In the genomic region with DNA sequence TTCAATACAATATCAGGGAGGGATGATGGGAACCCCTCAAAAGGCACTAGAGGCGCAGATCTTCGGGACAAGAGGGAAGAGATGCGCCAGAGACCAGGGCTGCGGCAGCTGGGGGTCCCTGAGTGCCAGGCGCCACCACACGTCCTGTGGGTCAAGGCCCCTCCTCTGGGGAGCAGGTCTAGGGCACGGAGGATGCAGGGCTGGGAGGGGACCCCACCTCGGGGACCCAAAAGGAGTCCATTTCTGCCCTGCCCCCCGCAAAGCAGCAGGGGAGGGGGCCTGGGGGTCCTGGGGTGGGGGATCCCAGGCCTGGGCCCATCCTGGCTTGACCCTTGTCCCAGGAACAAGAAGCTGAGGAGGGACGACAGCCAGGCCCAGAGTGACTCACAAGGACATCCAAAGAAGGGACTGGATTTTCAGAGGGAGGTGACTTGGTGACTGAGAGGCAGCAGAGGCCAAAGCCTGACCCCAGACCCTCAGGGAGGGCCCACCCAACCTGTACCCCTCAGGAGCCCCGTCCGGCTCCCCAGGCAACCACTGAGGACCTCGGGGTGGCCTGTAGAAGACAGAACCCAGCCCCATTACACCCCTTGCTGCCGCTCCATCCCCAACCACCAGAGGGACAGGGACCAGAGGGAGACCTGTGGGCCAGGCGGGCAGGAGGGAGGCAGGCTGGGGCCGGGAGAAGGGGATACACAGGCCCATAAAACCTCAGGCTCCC, we compare ENCODE assay signal across 8 cellular contexts. TPM values are rescaled to one million over a fixed set of nuclear protein-coding genes. Genes with fewer than 3 reads are reported as not detected.
A peak's percentile ranks its signal among the peaks of the same experiment; 100 is the strongest.
DNase-seq lines count a peak whose midpoint lies in the region; ATAC-seq, FAIRE-seq and TF ChIP-seq lines count a peak whose summit lies in the region.

No MANE protein-coding gene starts in this region.

- H3K23ac ChIP-seq in neuronal stem cell (ENCODE audit: low read depth, low read length, poor library complexity), result peak overlapping the region; percentile 65

- POLR2A ChIA-PET in endothelial cell of umbilical vein (lab: Charles Lee), result no interaction called here

- H4K20me1 ChIP-seq in SU-DHL-6 (ENCODE audit: low read depth, low read length), result no peaks in the 10 kb centered on the region
- no peaks in the 10 kb centered on the region for H4K20me1 ChIP-seq in endothelial cell of umbilical vein (replicated peaks; ENCODE audit: control insufficient read depth, extremely low read depth, insufficient read depth, low read length)

- H3K4me1 ChIP-seq in endothelial cell of umbilical vein (ENCODE audit: control insufficient read depth, extremely low read depth, insufficient read depth, low read length), result no peaks in the 10 kb centered on the region
- peaks cover 0 to 5% of the 10 kb centered on the region in 2 donors for H3K4me1 ChIP-seq in neuronal stem cell (ENCODE audit: control insufficient read depth in 2 of 2, insufficient read depth in 1 of 2, low read depth in 1 of 2, low read length in 2 of 2)

- intact Hi-C loops in endothelial cell of umbilical vein (cut with micrococcal nuclease), result loop anchor here (2.0 kb wide), 2 partner anchors 33 to 73 kb away; no protein-coding TSS in a partner anchor

- no peaks in the 10 kb centered on the region for H3K9me2 ChIP-seq in SU-DHL-6 (replicated peaks; ENCODE audit: insufficient read depth, low read length)

- H4K91ac ChIP-seq in neuronal stem cell (ENCODE audit: low read depth, low read length, poor library complexity), result no peak overlapping the region

- H3K79me1 ChIP-seq in neuronal stem cell (ENCODE audit: low read depth, low read length), result no peaks in the 10 kb centered on the region

- H3K27me3 ChIP-seq in SU-DHL-6 (ENCODE audit: low read length), result no peaks in the 10 kb centered on the region
- H3K27me3 ChIP-seq in endothelial cell of umbilical vein (ENCODE audit: control insufficient read depth in 2 of 2, insufficient read depth in 2 of 2, low read length in 2 of 2), result no peaks in the 10 kb centered on the region
- no peaks in the 10 kb centered on the region for H3K27me3 ChIP-seq in neuronal stem cell (ENCODE audit: control insufficient read depth in 3 of 3, insufficient read depth in 3 of 3, low read depth in 1 of 3, low read length in 3 of 3)

- no peak for ATAC-seq in HG03342 (IDR thresholded peaks at IDR 0.05; ENCODE audit: unreplicated experiment)

- H3K9ac ChIP-seq in SU-DHL-6 (ENCODE audit: low read length), result no peak overlapping the region
- H3K9ac ChIP-seq in endothelial cell of umbilical vein (replicated peaks; ENCODE audit: extremely low read depth, insufficient read depth, low read length), result no peak overlapping the region
- no peak overlapping the region for H3K9ac ChIP-seq in neuronal stem cell (ENCODE audit: low read depth, low read length, poor library complexity)

- no peak overlapping the region for H3K4me3 ChIP-seq in AG09309 (ENCODE audit: control insufficient read depth, low read depth, low read length)
- no peak overlapping the region for H3K4me3 ChIP-seq in SU-DHL-6 (ENCODE audit: insufficient read depth, low read length, poor library complexity, severe bottlenecking)
- H3K4me3 ChIP-seq in endothelial cell of umbilical vein (replicated peaks in 1 of 3; ENCODE audit: insufficient read depth in 1 of 3, low read depth in 1 of 3, low read length in 3 of 3), result no peak overlapping the region
- H3K4me3 ChIP-seq in neuronal stem cell (ENCODE audit: low read length in 2 of 2), result no peak overlapping the region

- H3K36me3 ChIP-seq in SU-DHL-6 (ENCODE audit: low read length), result no peaks in the 10 kb centered on the region
- H3K36me3 ChIP-seq in endothelial cell of umbilical vein (ENCODE audit: control insufficient read depth in 2 of 2, extremely low read depth in 1 of 2, insufficient read depth in 2 of 2, low read length in 2 of 2), result peaks cover 19 to 40% of the 10 kb centered on the region in 2 experiments
- H3K36me3 ChIP-seq in neuronal stem cell (replicated peaks in 1 of 2; ENCODE audit: control insufficient read depth in 2 of 2, insufficient read depth in 2 of 2, low read length in 2 of 2), result peaks cover 6 to 29% of the 10 kb centered on the region in 2 donors

- no TSS peak for BruUV-seq in endothelial cell of umbilical vein (replicated peaks; lab: Mats Ljungman, UMichigan)

- H3K4me2 ChIP-seq in SU-DHL-6 (ENCODE audit: low read depth, low read length, poor library complexity, severe bottlenecking), result no peak overlapping the region
- H3K4me2 ChIP-seq in endothelial cell of umbilical vein (ENCODE audit: insufficient read depth, low read length), result no peak overlapping the region
- no peak overlapping the region for H3K4me2 ChIP-seq in neuronal stem cell (ENCODE audit: insufficient read depth, low read length, poor library complexity, severe bottlenecking)

- WGBS in neuronal stem cell (ENCODE audit: extremely low coverage in 2 of 2, insufficient read length in 2 of 2, insufficient replicate concordance in 1 of 2), 2 donors, result no CpG with 5 or more reads among the region's 16 CpGs

- dilution Hi-C loops in endothelial cell of umbilical vein (cut with MboI; ENCODE audit: extremely low pct_ligation_motif_present, low sequenced_read_pairs), result no loop called here

- FAIRE-seq in endothelial cell of umbilical vein (lab: Jason Lieb, UNC), result peak; percentile 4
- no peak for FAIRE-seq in frontal cortex (lab: Jason Lieb, UNC)
- no peak for FAIRE-seq in H54 (lab: Jason Lieb, UNC)

- CTCF ChIA-PET in endothelial cell of umbilical vein (lab: Charles Lee), result interaction anchor here (0.8 to 4.6 kb wide), 8 partner anchors 20 to 229 kb away, joined by 3 to 96 read pairs (median 6); a partner anchor contains a TSS

- H3K9me3 ChIP-seq in SU-DHL-6 (ENCODE audit: insufficient read depth, low read length), result no peaks in the 10 kb centered on the region
- H3K9me3 ChIP-seq in endothelial cell of umbilical vein (replicated peaks; ENCODE audit: control insufficient read depth, insufficient read depth, low read length), result no peaks in the 10 kb centered on the region
- no peaks in the 10 kb centered on the region for H3K9me3 ChIP-seq in neuronal stem cell (replicated peaks in 1 of 2; ENCODE audit: control insufficient read depth in 2 of 2, insufficient read depth in 1 of 2, low read depth in 1 of 2, low read length in 2 of 2)

- H2BK120ac ChIP-seq in neuronal stem cell (ENCODE audit: low read depth, low read length), result no peak overlapping the region

- no peak overlapping the region for H2AFZ ChIP-seq in SU-DHL-6 (ENCODE audit: low read depth, low read length, severe bottlenecking)
- no peak overlapping the region for H2AFZ ChIP-seq in endothelial cell of umbilical vein (ENCODE audit: low read depth, low read length)
- no peak overlapping the region for H2AFZ ChIP-seq in neuronal stem cell (ENCODE audit: low read length)

- no peak overlapping the region for H2BK12ac ChIP-seq in neuronal stem cell (ENCODE audit: low read length)

- DNase-seq in AG09309 (ENCODE audit: low read depth), result no peak
- peak; percentile 78 for DNase-seq in GM20000 (ENCODE audit: low spot score)
- peak; percentile 37 for DNase-seq in endothelial cell of umbilical vein (ENCODE audit: low read depth, low spot score)
- no peak for DNase-seq in neuronal stem cell (ENCODE audit: low spot score)
- no peak for DNase-seq in frontal cortex (ENCODE audit: low spot score in 2 of 2)
- DNase-seq in H54 (ENCODE audit: insufficient read length, low spot score), result no peak

- TF ChIP-seq POLR2A in endothelial cell of umbilical vein (IDR thresholded peaks at IDR 0.05; ENCODE audit: low read depth, low read length) (no peak), H54 (IDR thresholded peaks at IDR 0.05; ENCODE audit: low read depth, low read length) (no peak)

- no peaks in the 10 kb centered on the region for H3F3A ChIP-seq in SU-DHL-6 (ENCODE audit: insufficient read depth)

- H3K79me2 ChIP-seq in SU-DHL-6 (ENCODE audit: insufficient read depth, low read length) (no peaks in the 10 kb centered on the region), endothelial cell of umbilical vein (ENCODE audit: control insufficient read depth, insufficient read depth, low read length) (peaks cover 1% of the 10 kb centered on the region)

- H3K14ac ChIP-seq in neuronal stem cell (ENCODE audit: low read length), result no peak overlapping the region

- no peak overlapping the region for H4K8ac ChIP-seq in neuronal stem cell (ENCODE audit: low read depth, low read length)

- H2BK5ac ChIP-seq in neuronal stem cell (ENCODE audit: low read length), result peak overlapping the region; percentile 53

- no peak overlapping the region for H3K4ac ChIP-seq in neuronal stem cell (ENCODE audit: low read length)

- H3K27ac ChIP-seq in SU-DHL-6 (ENCODE audit: low read depth, low read length) (no peak overlapping the region), endothelial cell of umbilical vein (ENCODE audit: insufficient read depth, low read depth, low read length) (no peak overlapping the region), neuronal stem cell (replicated peaks; ENCODE audit: low read length) (no peak overlapping the region)

- no peaks in the 10 kb centered on the region for H3K9me1 ChIP-seq in endothelial cell of umbilical vein (replicated peaks; ENCODE audit: control insufficient read depth, extremely low read depth, insufficient read depth, low read length)

- no peak overlapping the region for H3K18ac ChIP-seq in neuronal stem cell (ENCODE audit: low read length)

- H2AK5ac ChIP-seq in neuronal stem cell (ENCODE audit: low read depth, low read length), result no peak overlapping the region

- no peak overlapping the region for H2BK15ac ChIP-seq in neuronal stem cell (ENCODE audit: low read length)

- TF ChIP-seq CTCF in AG09309 (IDR thresholded peaks at IDR 0.05; ENCODE audit: control insufficient read depth, insufficient read depth, low read depth, low read length, missing control alignments) (peak; percentile 70), GM20000 (IDR thresholded peaks at IDR 0.05; ENCODE audit: extremely low read depth, missing control alignments) (peak; percentile 15), SU-DHL-6 (IDR thresholded peaks at IDR 0.05; ENCODE audit: insufficient read depth, low read length, poor library complexity, severe bottlenecking) (peak; percentile 25), endothelial cell of umbilical vein (IDR thresholded peaks at IDR 0.05; ENCODE audit: extremely low read depth in 1 of 2, insufficient read depth in 1 of 2, low read depth in 1 of 2, low read length in 2 of 2) (peak; percentile 56 to 74)

RNA-seq across cellular contexts. Expression of a gene that starts 54.2 kb away (rescaled TPM):
- total RNA-seq in endothelial cell of umbilical vein, result 18.5 and 18.9 TPM in 2 replicates
- 10.8 and 12.6 TPM in 2 replicates for polyA plus RNA-seq in endothelial cell of umbilical vein
- 6.9 and 8.6 TPM in 2 replicates for polyA plus RNA-seq in endothelial cell of umbilical vein (2011; cell fraction: cytosol; rRNA removed)
- 27.9 and 32.9 TPM in 2 replicates for polyA plus RNA-seq in endothelial cell of umbilical vein (2011; cell fraction: nucleus; rRNA removed)
- polyA plus RNA-seq in endothelial cell of umbilical vein (2012), result 12.9 and 18.9 TPM in 2 replicates
- 9.7 and 13.4 TPM in 2 replicates for polyA minus RNA-seq in endothelial cell of umbilical vein
- 6.0 TPM for polyA minus RNA-seq in endothelial cell of umbilical vein (2011; cell fraction: cytosol; rRNA and poly(A)+ RNA removed)
- 16.4 and 17.8 TPM in 2 replicates for polyA minus RNA-seq in endothelial cell of umbilical vein (2011; cell fraction: nucleus; rRNA and poly(A)+ RNA removed)
- polyA plus RNA-seq in neuronal stem cell (2013, experiment 1 of 2), result 7.6 TPM
- polyA plus RNA-seq in neuronal stem cell (2013, experiment 2 of 2), result 7.2 TPM
- 23.6 TPM for total RNA-seq in frontal cortex

RNA-seq across cellular contexts. Expression of a gene that starts 54.4 kb away (rescaled TPM):
- total RNA-seq in endothelial cell of umbilical vein (1,231 and 1,361 TPM in 2 replicates), frontal cortex (717 TPM)
- polyA plus RNA-seq in endothelial cell of umbilical vein, result 2,140 and 3,007 TPM in 2 replicates
- 2,997 and 3,263 TPM in 2 replicates for polyA plus RNA-seq in endothelial cell of umbilical vein (2011; cell fraction: cytosol; rRNA removed)
- polyA plus RNA-seq in endothelial cell of umbilical vein (2011; cell fraction: nucleus; rRNA removed), result 604 and 667 TPM in 2 replicates
- polyA plus RNA-seq in endothelial cell of umbilical vein (2012), result 1,827 and 2,215 TPM in 2 replicates
- polyA minus RNA-seq in endothelial cell of umbilical vein, result 431 and 482 TPM in 2 replicates
- polyA minus RNA-seq in endothelial cell of umbilical vein (2011; cell fraction: cytosol; rRNA and poly(A)+ RNA removed), result 1,395 TPM
- 81.6 and 96.0 TPM in 2 replicates for polyA minus RNA-seq in endothelial cell of umbilical vein (2011; cell fraction: nucleus; rRNA and poly(A)+ RNA removed)
- 3,244 TPM for polyA plus RNA-seq in neuronal stem cell (2013, experiment 1 of 2)
- polyA plus RNA-seq in neuronal stem cell (2013, experiment 2 of 2), result 3,233 TPM

Comparison
In these comparisons a context has a peak if more than half of its experiments do, and no peak if none do; other contexts are left out.
1. DNase-seq: peak in GM20000 (single experiment) and endothelial cell of umbilical vein (single experiment); none in AG09309 (single experiment), neuronal stem cell (single experiment), frontal cortex (0 of 2) and H54 (single experiment).
2. CTCF ChIP-seq: peak in every context shown above with its lines; median percentile 70 in AG09309; 65 in endothelial cell of umbilical vein; 25 in SU-DHL-6; 15 in GM20000.